1 cellular context compared by ENCODE assay signal in genomic region chr12:56082967-56083366, GRCh38.
TF ChIP-seq lines count a peak whose summit lies in the region.

No MANE protein-coding gene starts in this region.

TF ChIP-seq in HEK293T, 16 proteins besides CTCF, POLR2A, EP300 and RAD21:
- TF ChIP-seq ZNF384 (IDR thresholded peaks at IDR 0.05) = no peak
- no peak for TF ChIP-seq NFRKB (IDR thresholded peaks at IDR 0.05)
- no peak for TF ChIP-seq FOXK2 (IDR thresholded peaks at IDR 0.05)
- TF ChIP-seq LEF1 (IDR thresholded peaks at IDR 0.05; ENCODE audit: borderline replicate concordance) = no peak
- TF ChIP-seq SUZ12 (IDR thresholded peaks at IDR 0.05) = no peak
- no peak for TF ChIP-seq HDGF (IDR thresholded peaks at IDR 0.05; ENCODE audit: borderline replicate concordance)
- TF ChIP-seq FOXA1 (IDR thresholded peaks at IDR 0.05) = no peak
- TF ChIP-seq BHLHE40 (IDR thresholded peaks at IDR 0.05; ENCODE audit: borderline replicate concordance) = no peak
- TF ChIP-seq SP1 (IDR thresholded peaks at IDR 0.05) = no peak
- no peak for TF ChIP-seq CTBP1 (IDR thresholded peaks at IDR 0.05; ENCODE audit: borderline replicate concordance)
- TF ChIP-seq ARNT (IDR thresholded peaks at IDR 0.05) = no peak
- TF ChIP-seq FOXM1 (IDR thresholded peaks at IDR 0.05; ENCODE audit: borderline replicate concordance) = no peak
- no peak for TF ChIP-seq L3MBTL2 (conservative IDR thresholded peaks at IDR 0.05)
- no peak for TF ChIP-seq PKNOX1 (IDR thresholded peaks at IDR 0.05)
- no peak for TF ChIP-seq TARDBP (IDR thresholded peaks at IDR 0.05)
- TF ChIP-seq ELF4 (IDR thresholded peaks at IDR 0.05) = no peak
